1 cellular context compared by ENCODE assay signal in the genomic region with DNA sequence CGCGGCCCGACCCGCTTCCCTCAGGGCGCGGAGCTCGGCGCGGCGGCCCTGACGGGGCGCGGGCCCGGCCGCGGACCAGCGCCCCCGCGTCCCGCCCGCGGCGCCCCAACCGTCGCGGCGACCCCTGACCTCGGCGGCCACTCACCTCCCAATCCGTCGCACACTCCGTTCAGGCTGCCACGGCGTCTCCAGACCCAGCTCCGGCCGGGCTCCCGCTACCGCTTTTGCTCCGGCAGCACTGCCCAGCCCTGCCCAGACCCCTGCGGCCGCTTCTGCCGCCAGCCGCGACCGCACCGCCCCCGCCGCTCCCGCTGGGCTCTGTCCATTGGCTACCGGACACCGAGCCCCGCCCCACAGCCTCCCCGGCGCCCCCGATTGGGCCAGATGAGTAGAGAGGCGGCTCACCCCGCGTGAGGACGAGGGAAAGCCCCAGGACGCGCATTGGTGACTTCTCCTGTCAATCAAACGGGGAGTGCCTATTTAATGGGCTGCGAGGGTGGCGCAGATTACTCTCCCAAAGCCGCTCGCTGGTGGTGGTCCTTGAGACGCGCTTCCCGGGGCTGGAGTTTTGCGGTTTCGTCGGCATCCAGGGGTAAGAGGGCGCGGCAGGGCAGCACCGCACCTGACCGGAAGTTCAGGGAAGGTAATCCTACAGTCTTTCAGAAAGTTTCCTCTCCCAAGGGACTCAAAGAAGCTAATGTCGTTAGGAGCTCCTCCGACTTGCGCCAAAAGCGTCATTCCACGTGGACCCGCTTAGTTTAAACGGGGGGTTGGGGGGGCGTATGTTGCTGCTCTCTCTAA.
TF ChIP-seq lines count a peak whose summit lies in the region.

A gene with protein sequence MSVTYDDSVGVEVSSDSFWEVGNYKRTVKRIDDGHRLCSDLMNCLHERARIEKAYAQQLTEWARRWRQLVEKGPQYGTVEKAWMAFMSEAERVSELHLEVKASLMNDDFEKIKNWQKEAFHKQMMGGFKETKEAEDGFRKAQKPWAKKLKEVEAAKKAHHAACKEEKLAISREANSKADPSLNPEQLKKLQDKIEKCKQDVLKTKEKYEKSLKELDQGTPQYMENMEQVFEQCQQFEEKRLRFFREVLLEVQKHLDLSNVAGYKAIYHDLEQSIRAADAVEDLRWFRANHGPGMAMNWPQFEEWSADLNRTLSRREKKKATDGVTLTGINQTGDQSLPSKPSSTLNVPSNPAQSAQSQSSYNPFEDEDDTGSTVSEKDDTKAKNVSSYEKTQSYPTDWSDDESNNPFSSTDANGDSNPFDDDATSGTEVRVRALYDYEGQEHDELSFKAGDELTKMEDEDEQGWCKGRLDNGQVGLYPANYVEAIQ (minus strand): TSS at position 274 of the 801 bp plus-strand sequence. CDS start 103,069 bp downstream, outside the sequence.

TF ChIP-seq in WTC11, 78 proteins besides CTCF, POLR2A, EP300 and RAD21 (continued from another document):
- TF ChIP-seq NR2C2 (CRISPR knock-in tag; IDR thresholded peaks at IDR 0.05) (no peak), AR (CRISPR knock-in tag; IDR thresholded peaks at IDR 0.05) (0 out of 2 replicates have a peak, but pooled peaks have one; percentile 30), ZNF416 (CRISPR knock-in tag; IDR thresholded peaks at IDR 0.05) (no peak), CBFB (CRISPR knock-in tag; IDR thresholded peaks at IDR 0.05; ENCODE audit: low read depth) (no peak), NFYB (CRISPR knock-in tag; conservative IDR thresholded peaks at IDR 0.05; ENCODE audit: low read depth) (peak; percentile 99), KAT7 (CRISPR knock-in tag; IDR thresholded peaks at IDR 0.05; ENCODE audit: borderline replicate concordance) (peak; percentile 34; the same call in 1 of the 2 replicates), ZNF232 (CRISPR knock-in tag; IDR thresholded peaks at IDR 0.05) (peak; percentile 5; the same call in 1 of the 2 replicates), NFE2L1 (CRISPR knock-in tag; IDR thresholded peaks at IDR 0.05) (0 out of 2 replicates have a peak, but pooled peaks have one; percentile 22), CREB1 (CRISPR knock-in tag; IDR thresholded peaks at IDR 0.05) (no peak), TEAD1 (CRISPR knock-in tag; IDR thresholded peaks at IDR 0.05) (peak; percentile 81; the same call in 1 of the 2 replicates), SMAD3 (CRISPR knock-in tag; IDR thresholded peaks at IDR 0.05; ENCODE audit: borderline replicate concordance) (0 out of 2 replicates have a peak, but pooled peaks have one; percentile 8), ZNF423 (CRISPR knock-in tag; IDR thresholded peaks at IDR 0.05) (0 out of 2 replicates have a peak, but pooled peaks have one; percentile 25)
- TF ChIP-seq, protein P1, sequence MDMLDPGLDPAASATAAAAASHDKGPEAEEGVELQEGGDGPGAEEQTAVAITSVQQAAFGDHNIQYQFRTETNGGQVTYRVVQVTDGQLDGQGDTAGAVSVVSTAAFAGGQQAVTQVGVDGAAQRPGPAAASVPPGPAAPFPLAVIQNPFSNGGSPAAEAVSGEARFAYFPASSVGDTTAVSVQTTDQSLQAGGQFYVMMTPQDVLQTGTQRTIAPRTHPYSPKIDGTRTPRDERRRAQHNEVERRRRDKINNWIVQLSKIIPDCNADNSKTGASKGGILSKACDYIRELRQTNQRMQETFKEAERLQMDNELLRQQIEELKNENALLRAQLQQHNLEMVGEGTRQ (CRISPR knock-in tag; IDR thresholded peaks at IDR 0.05): peak; percentile 33; the same call in 1 of the 2 replicates
